Comparison of ENCODE assay signal across 1 cellular context in the genomic region with DNA sequence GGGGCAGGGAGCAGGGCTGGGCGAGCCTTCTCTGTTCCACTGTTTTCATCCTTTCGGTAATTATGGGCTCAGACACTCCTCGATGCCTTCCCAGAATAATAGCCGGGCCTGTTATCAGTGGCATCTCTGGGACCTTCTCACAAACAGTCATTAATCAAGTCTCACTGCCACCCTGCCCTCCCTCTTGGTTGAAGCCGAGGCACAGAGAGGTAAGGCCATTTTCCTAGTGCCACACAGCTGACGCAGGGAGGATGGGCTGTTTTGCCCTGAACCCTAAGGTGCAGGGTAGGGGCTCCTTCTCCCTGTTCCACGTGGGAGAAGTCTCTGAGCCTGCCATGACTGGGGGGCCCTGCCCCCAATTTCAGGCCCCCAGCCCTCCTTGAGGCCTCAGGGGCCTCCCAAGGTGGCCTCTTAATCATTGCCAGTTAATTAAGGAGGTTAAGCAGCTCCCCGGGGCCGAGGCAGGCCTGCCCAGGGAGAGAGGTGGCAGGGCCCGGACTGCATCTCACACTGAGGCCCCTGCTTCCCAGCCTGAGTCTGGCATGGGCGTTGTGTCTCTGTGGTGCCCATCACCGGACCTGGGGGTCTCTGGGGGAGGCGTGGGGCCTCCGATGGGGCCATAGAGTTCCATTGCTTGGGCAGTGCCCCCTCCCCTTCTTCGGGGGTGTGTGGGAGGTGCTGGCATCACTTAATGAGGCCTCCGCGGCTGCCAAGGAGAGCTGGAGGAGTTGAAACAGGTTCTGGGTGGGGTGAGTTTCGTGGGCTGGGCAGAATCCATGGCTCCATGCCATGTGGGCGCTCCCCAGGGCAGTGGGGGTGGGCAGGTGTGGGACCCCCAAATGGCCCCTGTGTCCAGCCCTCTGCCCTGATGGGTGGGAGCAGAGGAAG.
A peak's percentile ranks its signal among the peaks of the same experiment; 100 is the strongest.
TF ChIP-seq lines count a peak whose summit lies in the region.

No MANE protein-coding gene starts in this region.

TF ChIP-seq in K562, 482 proteins besides CTCF, POLR2A, EP300 and RAD21:
- TF ChIP-seq, protein P1, sequence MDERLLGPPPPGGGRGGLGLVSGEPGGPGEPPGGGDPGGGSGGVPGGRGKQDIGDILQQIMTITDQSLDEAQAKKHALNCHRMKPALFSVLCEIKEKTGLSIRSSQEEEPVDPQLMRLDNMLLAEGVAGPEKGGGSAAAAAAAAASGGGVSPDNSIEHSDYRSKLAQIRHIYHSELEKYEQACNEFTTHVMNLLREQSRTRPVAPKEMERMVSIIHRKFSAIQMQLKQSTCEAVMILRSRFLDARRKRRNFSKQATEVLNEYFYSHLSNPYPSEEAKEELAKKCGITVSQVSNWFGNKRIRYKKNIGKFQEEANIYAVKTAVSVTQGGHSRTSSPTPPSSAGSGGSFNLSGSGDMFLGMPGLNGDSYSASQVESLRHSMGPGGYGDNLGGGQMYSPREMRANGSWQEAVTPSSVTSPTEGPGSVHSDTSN (CRISPR knock-in tag; IDR thresholded peaks at IDR 0.05; ENCODE audit: low read depth) = peak; percentile 31; the same call in 1 of the 2 replicates
- TF ChIP-seq, protein P1 (tag; conservative IDR thresholded peaks at IDR 0.05; ENCODE audit: low read depth) = peak; percentile 84
- TF ChIP-seq ZNF79 (CRISPR knock-in tag; IDR thresholded peaks at IDR 0.05; ENCODE audit: low read depth) = no peak
- TF ChIP-seq, protein P2, sequence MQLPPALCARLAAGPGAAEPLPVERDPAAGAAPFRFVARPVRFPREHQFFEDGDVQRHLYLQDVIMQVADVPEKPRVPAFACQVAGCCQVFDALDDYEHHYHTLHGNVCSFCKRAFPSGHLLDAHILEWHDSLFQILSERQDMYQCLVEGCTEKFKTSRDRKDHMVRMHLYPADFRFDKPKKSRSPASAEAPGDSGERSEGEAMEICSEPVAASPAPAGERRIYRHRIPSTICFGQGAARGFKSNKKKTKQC (CRISPR knock-in tag; IDR thresholded peaks at IDR 0.05) = no peak
- TF ChIP-seq NR2C1 (IDR thresholded peaks at IDR 0.05) = no peak
- no peak for TF ChIP-seq NR2C1 (tag; IDR thresholded peaks at IDR 0.05)
- 0 out of 4 replicates have a peak, but pooled peaks of 1 of the 2 experiments have one; percentile 25 for TF ChIP-seq RCOR1 (IDR thresholded peaks at IDR 0.05; ENCODE audit: borderline replicate concordance in 1 of 2, low read depth in 2 of 2, low read length in 2 of 2)
- peak; percentile 79 for TF ChIP-seq ZFP36 (IDR thresholded peaks at IDR 0.05; ENCODE audit: low read depth, low read length, partially characterized antibody)
- TF ChIP-seq, protein P3, sequence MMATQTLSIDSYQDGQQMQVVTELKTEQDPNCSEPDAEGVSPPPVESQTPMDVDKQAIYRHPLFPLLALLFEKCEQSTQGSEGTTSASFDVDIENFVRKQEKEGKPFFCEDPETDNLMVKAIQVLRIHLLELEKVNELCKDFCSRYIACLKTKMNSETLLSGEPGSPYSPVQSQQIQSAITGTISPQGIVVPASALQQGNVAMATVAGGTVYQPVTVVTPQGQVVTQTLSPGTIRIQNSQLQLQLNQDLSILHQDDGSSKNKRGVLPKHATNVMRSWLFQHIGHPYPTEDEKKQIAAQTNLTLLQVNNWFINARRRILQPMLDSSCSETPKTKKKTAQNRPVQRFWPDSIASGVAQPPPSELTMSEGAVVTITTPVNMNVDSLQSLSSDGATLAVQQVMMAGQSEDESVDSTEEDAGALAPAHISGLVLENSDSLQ (IDR thresholded peaks at IDR 0.05) = peak; percentile 77
- TF ChIP-seq, protein P4, sequence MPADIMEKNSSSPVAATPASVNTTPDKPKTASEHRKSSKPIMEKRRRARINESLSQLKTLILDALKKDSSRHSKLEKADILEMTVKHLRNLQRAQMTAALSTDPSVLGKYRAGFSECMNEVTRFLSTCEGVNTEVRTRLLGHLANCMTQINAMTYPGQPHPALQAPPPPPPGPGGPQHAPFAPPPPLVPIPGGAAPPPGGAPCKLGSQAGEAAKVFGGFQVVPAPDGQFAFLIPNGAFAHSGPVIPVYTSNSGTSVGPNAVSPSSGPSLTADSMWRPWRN (IDR thresholded peaks at IDR 0.05; ENCODE audit: low read depth) = no peak
- TF ChIP-seq HLTF (IDR thresholded peaks at IDR 0.05) = no peak
- TF ChIP-seq MEIS2 (IDR thresholded peaks at IDR 0.05; ENCODE audit: partially characterized antibody) = peak; percentile 92
- TF ChIP-seq ARID1B (IDR thresholded peaks at IDR 0.05) = no peak
- TF ChIP-seq, protein P5, sequence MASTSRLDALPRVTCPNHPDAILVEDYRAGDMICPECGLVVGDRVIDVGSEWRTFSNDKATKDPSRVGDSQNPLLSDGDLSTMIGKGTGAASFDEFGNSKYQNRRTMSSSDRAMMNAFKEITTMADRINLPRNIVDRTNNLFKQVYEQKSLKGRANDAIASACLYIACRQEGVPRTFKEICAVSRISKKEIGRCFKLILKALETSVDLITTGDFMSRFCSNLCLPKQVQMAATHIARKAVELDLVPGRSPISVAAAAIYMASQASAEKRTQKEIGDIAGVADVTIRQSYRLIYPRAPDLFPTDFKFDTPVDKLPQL (IDR thresholded peaks at IDR 0.05; ENCODE audit: extremely low read depth, insufficient read length) = no peak
